Comparison of ENCODE assay signal across 9 cellular contexts in genomic region chr3:114144909-114145688, GRCh38. TPM values are rescaled to one million over a fixed set of nuclear protein-coding genes. Genes with fewer than 3 reads are reported as not detected.
DNase-seq lines count a peak whose midpoint lies in the region; ATAC-seq and TF ChIP-seq lines count a peak whose summit lies in the region.
"Had no signal": no experiment of that assay in that cellular context is flagged by ENCODE, and none has a peak within 500 bp of the region (broad histone marks: within the 10 kb centered on the region; RNA-seq: fewer than 3 reads in every experiment).

No MANE protein-coding gene starts in this region.

- DNase-seq in Daoy (ENCODE audit: low read depth) (peak; percentile 93), ascending aorta (ENCODE audit: low spot score in 2 of 2) (peak in 1 of 2 donors; percentile 78), neuronal stem cell (ENCODE audit: low spot score) (no peak), natural killer cell (no peak), NK-92 (lab: John Stamatoyannopoulos, UW; ENCODE audit: unreplicated experiment) (no peak), NCI-H748 treated with DMSO at 0.1 percent for 48 hours (lab: John Stamatoyannopoulos, UW) (no peak), GDM1 (lab: John Stamatoyannopoulos, UW) (no peak)

- WGBS in neuronal stem cell (ENCODE audit: extremely low coverage in 2 of 2, insufficient read length in 2 of 2, insufficient replicate concordance in 1 of 2), 2 donors, result no CpG with 5 or more reads among the region's 7 CpGs

- H2BK12ac ChIP-seq in neuronal stem cell (ENCODE audit: low read length), result no peak overlapping the region

- H2AFZ ChIP-seq in neuronal stem cell (ENCODE audit: low read length), result peak overlapping the region; percentile 69

- H3K27me3 Mint-ChIP-seq in natural killer cell (ENCODE audit: low read depth in 2 of 2), result peaks cover 4 to 14% of the 10 kb centered on the region in 2 donors
- H3K27me3 Mint-ChIP-seq: dendritic cell treated with granulocyte-macrophage colony-stimulating factor and Interleukin-4, amounts not matched to agents 40 ng/mL and 50 ng/mL, for 4 days had no signal

- H3K27ac ChIP-seq in ascending aorta (peak overlapping the region; percentile 58 to 65), neuronal stem cell (replicated peaks; ENCODE audit: low read length) (no peak overlapping the region)

- H3K4me2 ChIP-seq in neuronal stem cell (ENCODE audit: insufficient read depth, low read length, poor library complexity, severe bottlenecking), result no peak overlapping the region

- H3K9me3 ChIP-seq in ascending aorta (no peaks in the 10 kb centered on the region), neuronal stem cell (replicated peaks in 1 of 2; ENCODE audit: control insufficient read depth in 2 of 2, insufficient read depth in 1 of 2, low read depth in 1 of 2, low read length in 2 of 2) (no peaks in the 10 kb centered on the region)

- no peak overlapping the region for H3K4ac ChIP-seq in neuronal stem cell (ENCODE audit: low read length)

- no peaks in the 10 kb centered on the region for H3K27me3 ChIP-seq in ascending aorta
- no peaks in the 10 kb centered on the region for H3K27me3 ChIP-seq in neuronal stem cell (ENCODE audit: control insufficient read depth in 3 of 3, insufficient read depth in 3 of 3, low read depth in 1 of 3, low read length in 3 of 3)

- no peaks in the 10 kb centered on the region for H3K9me3 Mint-ChIP-seq in natural killer cell
- H3K9me3 Mint-ChIP-seq: dendritic cell treated with granulocyte-macrophage colony-stimulating factor and Interleukin-4, amounts not matched to agents 40 ng/mL and 50 ng/mL, for 4 days had no signal

- H3K4me1 Mint-ChIP-seq in natural killer cell, result no peaks in the 10 kb centered on the region

- no peak overlapping the region for H4K8ac ChIP-seq in neuronal stem cell (ENCODE audit: low read depth, low read length)

- H2AK5ac ChIP-seq in neuronal stem cell (ENCODE audit: low read depth, low read length), result no peak overlapping the region

- no peak overlapping the region for H3K9ac ChIP-seq in neuronal stem cell (ENCODE audit: low read depth, low read length, poor library complexity)

- no peak overlapping the region for H2BK15ac ChIP-seq in neuronal stem cell (ENCODE audit: low read length)

- H3K4me3 ChIP-seq in ascending aorta (no peak overlapping the region), neuronal stem cell (ENCODE audit: low read length in 2 of 2) (no peak overlapping the region)

- peaks cover 6 to 15% of the 10 kb centered on the region in 2 donors for H3K4me1 ChIP-seq in ascending aorta
- peaks cover 0 to 5% of the 10 kb centered on the region in 2 donors for H3K4me1 ChIP-seq in neuronal stem cell (ENCODE audit: control insufficient read depth in 2 of 2, insufficient read depth in 1 of 2, low read depth in 1 of 2, low read length in 2 of 2)

- ATAC-seq in HG02870 (IDR thresholded peaks at IDR 0.05; ENCODE audit: unreplicated experiment) (peak; percentile 97), natural killer cell (no peak)

- no peak overlapping the region for H3K14ac ChIP-seq in neuronal stem cell (ENCODE audit: low read length)

- H3K18ac ChIP-seq in neuronal stem cell (ENCODE audit: low read length), result no peak overlapping the region

- H2BK5ac ChIP-seq in neuronal stem cell (ENCODE audit: low read length), result no peak overlapping the region

- H3K23ac ChIP-seq in neuronal stem cell (ENCODE audit: low read depth, low read length, poor library complexity), result no peak overlapping the region

- H2BK120ac ChIP-seq in neuronal stem cell (ENCODE audit: low read depth, low read length), result no peak overlapping the region

- H3K79me1 ChIP-seq in neuronal stem cell (ENCODE audit: low read depth, low read length), result no peaks in the 10 kb centered on the region

- no peaks in the 10 kb centered on the region for H3K36me3 ChIP-seq in ascending aorta
- no peaks in the 10 kb centered on the region for H3K36me3 ChIP-seq in neuronal stem cell (replicated peaks in 1 of 2; ENCODE audit: control insufficient read depth in 2 of 2, insufficient read depth in 2 of 2, low read length in 2 of 2)

- intact Hi-C loops in ascending aorta (cut with DNase I), result loop anchor here (10.0 kb wide), 2 partner anchors 310 to 1580 kb away; partner anchors contain the start of genes ATG3, GRAMD1C and SLC35A5
- intact Hi-C loops in natural killer cell (cut with micrococcal nuclease), result no loop called here

- no peak overlapping the region for H4K91ac ChIP-seq in neuronal stem cell (ENCODE audit: low read depth, low read length, poor library complexity)

- TF ChIP-seq CTCF in ascending aorta (IDR thresholded peaks at IDR 0.05), result no peak
- no peak for TF ChIP-seq CTCF in natural killer cell (IDR thresholded peaks at IDR 0.05)

- no peak overlapping the region for H3K4me3 Mint-ChIP-seq in natural killer cell
- H3K4me3 Mint-ChIP-seq: dendritic cell treated with granulocyte-macrophage colony-stimulating factor and Interleukin-4, amounts not matched to agents 40 ng/mL and 50 ng/mL, for 4 days had no signal

- H3K36me3 Mint-ChIP-seq in natural killer cell, result no peaks in the 10 kb centered on the region

- H3K27ac Mint-ChIP-seq in natural killer cell, result no peak overlapping the region
- H3K27ac Mint-ChIP-seq: dendritic cell treated with granulocyte-macrophage colony-stimulating factor and Interleukin-4, amounts not matched to agents 40 ng/mL and 50 ng/mL, for 4 days had no signal

RNA-seq across cellular contexts. Expression of gene DRD3, which starts 33.8 kb away (rescaled TPM):
- total RNA-seq in Daoy (2014; rRNA removed; shearing (Covaris generic)), result not detected in 2 replicates
- total RNA-seq in ascending aorta, result not detected
- polyA plus RNA-seq in neuronal stem cell (2013, experiment 1 of 2), result 0.03 TPM
- polyA plus RNA-seq in neuronal stem cell (2013, experiment 2 of 2), result not detected
- not detected for total RNA-seq in natural killer cell
